Comparison of ENCODE assay signal across 1 cellular context in genomic region chr9:72155282-72155677, GRCh38.
TF ChIP-seq lines count a peak whose summit lies in the region.

No MANE protein-coding gene starts in this region.

TF ChIP-seq in GM12878, 131 proteins besides CTCF, POLR2A, EP300 and RAD21 (continued from another document):
- no peak for TF ChIP-seq CUX1 (IDR thresholded peaks at IDR 0.05; ENCODE audit: insufficient replicate concordance, low read depth, low read length)
- peak; percentile 14 for TF ChIP-seq SKIL (IDR thresholded peaks at IDR 0.05; ENCODE audit: low read depth, poor library complexity, severe bottlenecking)
- TF ChIP-seq SMARCA5 (IDR thresholded peaks at IDR 0.05) = peak; percentile 89
- peak; percentile 66; the same call in 1 of the 2 replicates for TF ChIP-seq ZNF217 (IDR thresholded peaks at IDR 0.05)
- 0 out of 2 replicates have a peak, but pooled peaks have one; percentile 2 for TF ChIP-seq YY1 (IDR thresholded peaks at IDR 0.05; ENCODE audit: low read depth, low read length)
- TF ChIP-seq, protein P1, sequence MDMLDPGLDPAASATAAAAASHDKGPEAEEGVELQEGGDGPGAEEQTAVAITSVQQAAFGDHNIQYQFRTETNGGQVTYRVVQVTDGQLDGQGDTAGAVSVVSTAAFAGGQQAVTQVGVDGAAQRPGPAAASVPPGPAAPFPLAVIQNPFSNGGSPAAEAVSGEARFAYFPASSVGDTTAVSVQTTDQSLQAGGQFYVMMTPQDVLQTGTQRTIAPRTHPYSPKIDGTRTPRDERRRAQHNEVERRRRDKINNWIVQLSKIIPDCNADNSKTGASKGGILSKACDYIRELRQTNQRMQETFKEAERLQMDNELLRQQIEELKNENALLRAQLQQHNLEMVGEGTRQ (IDR thresholded peaks at IDR 0.05; ENCODE audit: borderline replicate concordance, low read depth, low read length) = no peak
- no peak for TF ChIP-seq MXI1 (IDR thresholded peaks at IDR 0.05; ENCODE audit: low read depth, low read length)
- 0 out of 2 replicates have a peak, but pooled peaks have one; percentile 7 for TF ChIP-seq RAD51 (IDR thresholded peaks at IDR 0.05)
- peak; percentile 41; the same call in 1 of the 2 replicates for TF ChIP-seq LARP7 (IDR thresholded peaks at IDR 0.05)
